ENCODE assay signal across 1 cellular context in the genomic region with DNA sequence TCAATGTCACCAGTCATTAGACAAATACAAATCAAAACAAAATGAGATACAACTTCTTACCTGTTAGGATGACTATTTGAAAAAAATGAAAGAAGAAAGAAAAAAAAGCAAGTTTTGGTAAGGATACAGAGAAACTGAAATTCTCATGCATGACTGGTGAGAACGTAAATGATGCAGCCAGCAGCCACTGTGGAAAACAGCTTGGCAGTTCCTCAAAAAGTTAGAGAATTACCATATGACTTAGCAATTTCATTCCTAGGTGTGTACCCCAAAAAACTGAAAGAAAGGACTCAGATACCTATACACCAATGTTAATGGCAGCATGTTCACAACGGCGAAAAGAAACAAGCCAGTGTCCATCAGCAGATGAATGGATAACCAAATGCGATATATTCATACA.
TF ChIP-seq lines count a peak whose summit lies in the region.

No MANE protein-coding gene starts in this region.

TF ChIP-seq in HepG2, 621 proteins besides CTCF, POLR2A, EP300 and RAD21:
- no peak for TF ChIP-seq NRL (CRISPR knock-in tag; IDR thresholded peaks at IDR 0.05; ENCODE audit: borderline replicate concordance)
- no peak for TF ChIP-seq SMYD3 (CRISPR knock-in tag; IDR thresholded peaks at IDR 0.05)
- TF ChIP-seq ZNF790 (CRISPR knock-in tag; IDR thresholded peaks at IDR 0.05; ENCODE audit: borderline replicate concordance) = no peak
- no peak for TF ChIP-seq ZNF766 (CRISPR knock-in tag; IDR thresholded peaks at IDR 0.05; ENCODE audit: borderline replicate concordance)
- TF ChIP-seq ZNF564 (CRISPR knock-in tag; IDR thresholded peaks at IDR 0.05) = no peak
- no peak for TF ChIP-seq ZBTB38 (CRISPR knock-in tag; IDR thresholded peaks at IDR 0.05)
- TF ChIP-seq, protein P1, sequence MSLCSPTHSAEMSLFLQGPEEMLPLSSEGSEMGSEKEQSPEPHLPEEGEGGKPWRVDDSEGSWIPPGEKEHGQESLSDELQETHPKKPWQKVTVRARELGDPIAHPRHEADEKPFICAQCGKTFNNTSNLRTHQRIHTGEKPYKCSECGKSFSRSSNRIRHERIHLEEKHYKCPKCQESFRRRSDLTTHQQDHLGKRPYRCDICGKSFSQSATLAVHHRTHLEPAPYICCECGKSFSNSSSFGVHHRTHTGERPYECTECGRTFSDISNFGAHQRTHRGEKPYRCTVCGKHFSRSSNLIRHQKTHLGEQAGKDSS (CRISPR knock-in tag; IDR thresholded peaks at IDR 0.05; ENCODE audit: borderline replicate concordance, low read depth) = no peak
